32 cellular contexts compared by ENCODE assay signal in the genomic region with DNA sequence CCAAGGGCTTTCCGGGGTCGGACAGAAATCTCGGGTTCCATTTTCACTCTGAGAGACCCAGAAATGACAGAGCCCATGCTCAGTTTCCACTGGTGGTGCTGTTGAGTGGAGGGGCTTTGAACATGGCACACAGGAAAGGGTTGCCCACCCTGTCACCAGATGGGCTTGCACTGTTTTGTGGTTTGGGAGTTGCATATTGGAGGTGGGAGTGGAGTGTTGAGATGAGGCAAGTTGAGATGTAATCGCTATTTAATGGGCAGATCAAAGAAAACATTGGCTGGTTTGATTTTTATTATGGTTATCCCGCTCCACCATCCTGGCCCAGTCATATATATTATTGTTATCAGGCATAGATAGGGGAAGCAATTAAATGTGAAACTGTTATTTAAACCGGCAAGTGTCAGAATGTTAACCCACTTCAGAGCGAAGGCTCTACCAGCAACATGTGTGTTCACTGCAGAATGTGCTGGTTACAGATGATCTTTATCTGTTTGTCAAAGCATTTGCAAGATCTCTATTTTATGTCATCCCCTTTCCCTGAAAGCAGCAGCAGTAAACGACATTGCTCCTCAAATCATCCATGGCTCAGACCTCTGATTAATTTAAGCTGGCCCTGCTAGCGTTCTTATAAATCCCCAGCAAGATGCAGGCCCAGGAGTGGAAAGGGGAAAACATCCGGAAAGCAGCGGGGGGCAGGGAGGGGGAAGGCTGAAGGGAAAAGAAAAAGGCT. TPM values are rescaled to one million over a fixed set of nuclear protein-coding genes. Genes with fewer than 3 reads are reported as not detected.
DNase-seq lines count a peak whose midpoint lies in the region; ATAC-seq and TF ChIP-seq lines count a peak whose summit lies in the region.
"Had no signal": no experiment of that assay in that cellular context is flagged by ENCODE, and none has a peak within 500 bp of the region (broad histone marks: within the 10 kb centered on the region; RNA-seq: fewer than 3 reads in every experiment).

No MANE protein-coding gene starts in this region.

- H3F3A ChIP-seq in smooth muscle cell (ENCODE audit: low read depth), result peaks cover 8% of the 10 kb centered on the region

- H3K36me3 Mint-ChIP-seq in WTC11, result no peaks in the 10 kb centered on the region
- H3K36me3 Mint-ChIP-seq in activated CD8-positive, alpha-beta T cell treated with anti-CD3 and anti-CD28 coated beads, Interleukin-2, amount 10 ng/mL, durations not matched to agents 7 days and 5 days (ENCODE audit: low read depth), result no peaks in the 10 kb centered on the region
- H3K36me3 Mint-ChIP-seq: activated naive CD4-positive, alpha-beta T cell treated with anti-CD3 and anti-CD28 coated beads, Interleukin-2, amount 10 ng/mL, durations not matched to agents 7 days and 5 days; CD8-positive, alpha-beta memory T cell had no signal

- H3K79me2 ChIP-seq in smooth muscle cell (ENCODE audit: low read depth) (no peaks in the 10 kb centered on the region), mammary epithelial cell (ENCODE audit: insufficient read depth, low read length) (no peaks in the 10 kb centered on the region)

- no peak for DNase-seq in WTC11 (ENCODE audit: low spot score)
- peak; percentile 61 for DNase-seq in left kidney (ENCODE audit: low read depth, low spot score)
- no peak for DNase-seq in smooth muscle cell (lab: John Stamatoyannopoulos, UW; ENCODE audit: unreplicated experiment)
- no peak for DNase-seq in activated CD8-positive, alpha-beta T cell treated with anti-CD3 and anti-CD28 coated beads, Interleukin-2, amount 10 ng/mL, durations not matched to agents 7 days and 5 days
- no peak for DNase-seq in stimulated activated CD4-positive, alpha-beta T cell treated with anti-CD3 and anti-CD28 coated beads, Interleukin-4, amount 100 ng/mL, for 1 hour
- no peak for DNase-seq in esophagus muscularis mucosa (ENCODE audit: extremely low spot score)
- no peak for DNase-seq in mammary epithelial cell
- DNase-seq: activated CD4-positive, alpha-beta T cell treated with anti-CD3 and anti-CD28 coated beads, Interleukin-2, amount 50 U/mL, for 4 hours; activated CD8-positive, alpha-beta memory T cell treated with anti-CD3 and anti-CD28 coated beads, Interleukin-2, amount 50 U/mL, for 4 hours; activated naive CD4-positive, alpha-beta T cell treated with anti-CD3 and anti-CD28 coated beads, Interleukin-2, amount 10 ng/mL, durations not matched to agents 7 days and 5 days; adrenal gland; BE2C; body of pancreas; CD8-positive, alpha-beta memory T cell; dermis blood vessel endothelial cell; DMS 273 treated with DMSO at 0.1 percent for 48 hours; EL; gastrocnemius medialis; HCEC 1CT; left cardiac atrium; MV-4-11; NCI-H1436 treated with DMSO at 0.1 percent for 48 hours; posterior cingulate gyrus; right lobe of liver; stomach; T-helper 1 cell; thyroid gland had no signal

- H4K20me1 ChIP-seq in smooth muscle cell (ENCODE audit: low read depth) (no peaks in the 10 kb centered on the region), mammary epithelial cell (ENCODE audit: insufficient read depth, low read length) (no peaks in the 10 kb centered on the region)

- WGBS in smooth muscle cell (ENCODE audit: low lambda C conversion rate), result 51% methylated on average over 11 of the region's 11 CpGs
- WGBS in esophagus muscularis mucosa, result 75% methylated on average over 11 of the region's 11 CpGs
- 81% methylated on average over 10 of the region's 11 CpGs for WGBS in mammary epithelial cell (ENCODE audit: low coverage, missing lambda C conversion rate)

- POLR2A ChIA-PET in WTC11 (lab: Charles Lee), result no interaction called here
- POLR2A ChIA-PET in activated CD8-positive, alpha-beta T cell treated with anti-CD3 and anti-CD28 coated beads, Interleukin-2, amount 10 ng/mL, durations not matched to agents 7 days and 5 days (lab: Charles Lee), result no interaction called here

- H3K27ac ChIP-seq in HUES48 (ENCODE audit: low read depth, low read length) (peak overlapping the region; percentile 15), smooth muscle cell (ENCODE audit: low read depth) (no peak overlapping the region), esophagus muscularis mucosa (replicated peaks in 1 of 4) (no peak overlapping the region), mammary epithelial cell (ENCODE audit: insufficient read depth, low read depth, low read length) (no peak overlapping the region)
- H3K27ac ChIP-seq: adrenal gland, body of pancreas, gastrocnemius medialis, RWPE1, SJSA1, stomach, thyroid gland had no signal

- H2AFZ ChIP-seq in smooth muscle cell (ENCODE audit: low read depth) (no peak overlapping the region), mammary epithelial cell (ENCODE audit: low read depth, low read length) (no peak overlapping the region)

- H3K4me3 Mint-ChIP-seq in WTC11, result peak overlapping the region; percentile 12
- H3K4me3 Mint-ChIP-seq in activated CD8-positive, alpha-beta T cell treated with anti-CD3 and anti-CD28 coated beads, Interleukin-2, amount 10 ng/mL, durations not matched to agents 7 days and 5 days, result no peak overlapping the region
- H3K4me3 Mint-ChIP-seq: activated naive CD4-positive, alpha-beta T cell treated with anti-CD3 and anti-CD28 coated beads, Interleukin-2, amount 10 ng/mL, durations not matched to agents 7 days and 5 days; activated T-helper 1 cell treated with anti-CD3 and anti-CD28 coated beads, Interleukin-12 subunit alpha, Interleukin-12 subunit beta, Interleukin-2, Interleukin-4 antibody, amounts not matched to agents 30 ng/mL and 10 ng/mL and 1 ng/mL, durations not matched to agents 14 hours and 24 hours and 36 hours; CD8-positive, alpha-beta memory T cell; central memory CD8-positive, alpha-beta T cell had no signal

- BruUV-seq in mammary epithelial cell (replicated peaks; lab: Mats Ljungman, UMichigan), result no TSS peak

- no peak for TF ChIP-seq EP300 in esophagus muscularis mucosa (IDR thresholded peaks at IDR 0.05)

- H3K4me3 ChIP-seq in HUES48 (ENCODE audit: low read depth, low read length) (no peak overlapping the region), smooth muscle cell (no peak overlapping the region), esophagus muscularis mucosa (no peak overlapping the region), mammary epithelial cell (replicated peaks in 1 of 3; ENCODE audit: insufficient read depth in 1 of 3, low read depth in 2 of 3, low read length in 3 of 3) (no peak overlapping the region)
- H3K4me3 ChIP-seq: adrenal gland, body of pancreas, gastrocnemius medialis, right lobe of liver, SJSA1, stomach, thyroid gland had no signal

- dilution Hi-C loops in mammary epithelial cell (cut with HindIII; ENCODE audit: low sequenced_read_pairs), result no loop called here

- ATAC-seq in WTC11, result no peak
- ATAC-seq in activated CD8-positive, alpha-beta T cell treated with anti-CD3 and anti-CD28 coated beads, Interleukin-2, amount 10 ng/mL, durations not matched to agents 7 days and 5 days, result no peak
- ATAC-seq: body of pancreas, gastrocnemius medialis, left cardiac atrium, right lobe of liver had no signal

- TF ChIP-seq POLR2A in esophagus muscularis mucosa (IDR thresholded peaks at IDR 0.05; ENCODE audit: low read depth), result no peak

- H3K36me3 ChIP-seq in HUES48 (ENCODE audit: control insufficient read depth, insufficient read depth, low read length) (no peaks in the 10 kb centered on the region), smooth muscle cell (ENCODE audit: low read depth) (no peaks in the 10 kb centered on the region), esophagus muscularis mucosa (peaks cover 0 to 4% (median 0%) of the 10 kb centered on the region in 4 donors), mammary epithelial cell (ENCODE audit: insufficient read depth, low read length) (no peaks in the 10 kb centered on the region)
- H3K36me3 ChIP-seq: adrenal gland, BE2C, gastrocnemius medialis, right lobe of liver, SJSA1, thyroid gland had no signal

- H3K27ac Mint-ChIP-seq in WTC11, result no peak overlapping the region
- H3K27ac Mint-ChIP-seq in activated CD8-positive, alpha-beta T cell treated with anti-CD3 and anti-CD28 coated beads, Interleukin-2, amount 10 ng/mL, durations not matched to agents 7 days and 5 days, result no peak overlapping the region
- H3K27ac Mint-ChIP-seq: activated naive CD4-positive, alpha-beta T cell treated with anti-CD3 and anti-CD28 coated beads, Interleukin-2, amount 10 ng/mL, durations not matched to agents 7 days and 5 days; activated T-helper 1 cell treated with anti-CD3 and anti-CD28 coated beads, Interleukin-12 subunit alpha, Interleukin-12 subunit beta, Interleukin-2, Interleukin-4 antibody, amounts not matched to agents 30 ng/mL and 10 ng/mL and 1 ng/mL, durations not matched to agents 14 hours and 24 hours and 36 hours; CD8-positive, alpha-beta memory T cell had no signal

- H3K4me2 ChIP-seq in smooth muscle cell (peak overlapping the region; percentile 25), mammary epithelial cell (ENCODE audit: insufficient read depth, low read depth, low read length) (no peak overlapping the region)

- H3K4me1 ChIP-seq in HUES48 (ENCODE audit: control insufficient read depth, insufficient read depth, low read length), result peaks cover 22% of the 10 kb centered on the region
- H3K4me1 ChIP-seq in smooth muscle cell (ENCODE audit: low read depth), result peaks cover 7% of the 10 kb centered on the region
- peaks cover 0 to 15% (median 0%) of the 10 kb centered on the region in 4 donors for H3K4me1 ChIP-seq in esophagus muscularis mucosa
- no peaks in the 10 kb centered on the region for H3K4me1 ChIP-seq in mammary epithelial cell (ENCODE audit: insufficient read depth, low read length)
- H3K4me1 ChIP-seq: gastrocnemius medialis, SJSA1 had no signal

- H3K9me3 ChIP-seq in HUES48 (ENCODE audit: control insufficient read depth, insufficient read depth, low read length) (no peaks in the 10 kb centered on the region), smooth muscle cell (replicated peaks; ENCODE audit: low read depth) (no peaks in the 10 kb centered on the region), esophagus muscularis mucosa (no peaks in the 10 kb centered on the region), mammary epithelial cell (replicated peaks; ENCODE audit: insufficient read depth, low read length) (no peaks in the 10 kb centered on the region)
- H3K9me3 ChIP-seq: adrenal gland, BE2C, body of pancreas, gastrocnemius medialis, right lobe of liver, SJSA1, stomach, thyroid gland had no signal

- no peaks in the 10 kb centered on the region for H3K9me3 Mint-ChIP-seq in WTC11
- H3K9me3 Mint-ChIP-seq in activated CD8-positive, alpha-beta T cell treated with anti-CD3 and anti-CD28 coated beads, Interleukin-2, amount 10 ng/mL, durations not matched to agents 7 days and 5 days (ENCODE audit: insufficient read depth), result no peaks in the 10 kb centered on the region
- H3K9me3 Mint-ChIP-seq: activated naive CD4-positive, alpha-beta T cell treated with anti-CD3 and anti-CD28 coated beads, Interleukin-2, amount 10 ng/mL, durations not matched to agents 7 days and 5 days; activated T-helper 1 cell treated with anti-CD3 and anti-CD28 coated beads, Interleukin-12 subunit alpha, Interleukin-12 subunit beta, Interleukin-2, Interleukin-4 antibody, amounts not matched to agents 30 ng/mL and 10 ng/mL and 1 ng/mL, durations not matched to agents 14 hours and 24 hours and 36 hours; CD8-positive, alpha-beta memory T cell; central memory CD8-positive, alpha-beta T cell had no signal

- H3K27me3 ChIP-seq in HUES48 (ENCODE audit: control insufficient read depth, insufficient read depth, low read length) (no peaks in the 10 kb centered on the region), smooth muscle cell (ENCODE audit: low read depth) (no peaks in the 10 kb centered on the region), esophagus muscularis mucosa (peaks cover 0 to 4% (median 0%) of the 10 kb centered on the region in 4 donors), mammary epithelial cell (ENCODE audit: insufficient read depth, low read length) (peaks cover 2% of the 10 kb centered on the region)
- H3K27me3 ChIP-seq: adrenal gland, BE2C, body of pancreas, gastrocnemius medialis, right lobe of liver, stomach, thyroid gland had no signal

- TF ChIP-seq CTCF in WTC11 (IDR thresholded peaks at IDR 0.05) (no peak), smooth muscle cell (IDR thresholded peaks at IDR 0.05; ENCODE audit: borderline replicate concordance, insufficient read depth, poor library complexity, severe bottlenecking) (no peak), esophagus muscularis mucosa (IDR thresholded peaks at IDR 0.05) (no peak), mammary epithelial cell (conservative IDR thresholded peaks at IDR 0.05 in 1 of 2, IDR thresholded peaks at IDR 0.05 in 1 of 2; ENCODE audit: extremely low read depth in 1 of 2, insufficient read depth in 1 of 2, low read depth in 1 of 2, low read length in 2 of 2) (no peak)

- H3K27me3 Mint-ChIP-seq in WTC11 (ENCODE audit: low read depth), result peaks cover 3% of the 10 kb centered on the region
- H3K27me3 Mint-ChIP-seq in activated CD8-positive, alpha-beta T cell treated with anti-CD3 and anti-CD28 coated beads, Interleukin-2, amount 10 ng/mL, durations not matched to agents 7 days and 5 days (ENCODE audit: low read depth), result peaks cover 10% of the 10 kb centered on the region

- in situ Hi-C loops in mammary epithelial cell (cut with MboI; ENCODE audit: low sequenced_read_pairs in 2 of 2), result no loop called here

- intact Hi-C loops in esophagus muscularis mucosa (cut with DNase I), result no loop called here
- intact Hi-C loops in mammary epithelial cell (cut with micrococcal nuclease), result no loop called here

- H3K4me1 Mint-ChIP-seq in WTC11, result peaks cover 49% of the 10 kb centered on the region
- no peaks in the 10 kb centered on the region for H3K4me1 Mint-ChIP-seq in activated CD8-positive, alpha-beta T cell treated with anti-CD3 and anti-CD28 coated beads, Interleukin-2, amount 10 ng/mL, durations not matched to agents 7 days and 5 days (ENCODE audit: low read depth)
- H3K4me1 Mint-ChIP-seq: activated naive CD4-positive, alpha-beta T cell treated with anti-CD3 and anti-CD28 coated beads, Interleukin-2, amount 10 ng/mL, durations not matched to agents 7 days and 5 days; central memory CD8-positive, alpha-beta T cell had no signal

- CTCF ChIA-PET in WTC11 (lab: Charles Lee) (no interaction called here), mammary epithelial cell (lab: Charles Lee; ENCODE audit: low non-redundant PET) (no interaction called here)
- CTCF ChIA-PET in activated CD8-positive, alpha-beta T cell treated with anti-CD3 and anti-CD28 coated beads, Interleukin-2, amount 10 ng/mL, durations not matched to agents 7 days and 5 days (lab: Charles Lee), result no interaction called here

- H3K9ac ChIP-seq in HUES48 (ENCODE audit: low read depth, low read length) (no peak overlapping the region), smooth muscle cell (ENCODE audit: low read depth) (no peak overlapping the region), mammary epithelial cell (ENCODE audit: insufficient read depth, low read length) (no peak overlapping the region)

RNA-seq across cellular contexts. Expression of gene TSEN2, which starts 58.3 kb away (rescaled TPM):
- total RNA-seq in WTC11 (2021) (19.9 to 21.1 TPM (median 20.2 TPM) in 3 replicates), smooth muscle cell (3.9 and 4.8 TPM in 2 replicates), esophagus muscularis mucosa (10 to 100 TPM; 17.6 to 20.4 (median 19.4) TPM), mammary epithelial cell (10 to 100 TPM; 16.0 to 24.6 TPM)
- polyA plus RNA-seq in smooth muscle cell (2.3 and 3.6 TPM in 2 replicates), mammary epithelial cell (14.6 TPM)
- total RNA-seq in activated CD8-positive, alpha-beta T cell treated with anti-CD3 and anti-CD28 coated beads, Interleukin-2, amount 10 ng/mL, durations not matched to agents 7 days and 5 days, result 10 to 100 TPM in 1 of 2 experiments, 1 to 10 TPM in 1; 9.4 to 10.7 TPM
- polyA minus RNA-seq in mammary epithelial cell, result 30.1 TPM
